28 cellular contexts compared by ENCODE assay signal in the genomic region with DNA sequence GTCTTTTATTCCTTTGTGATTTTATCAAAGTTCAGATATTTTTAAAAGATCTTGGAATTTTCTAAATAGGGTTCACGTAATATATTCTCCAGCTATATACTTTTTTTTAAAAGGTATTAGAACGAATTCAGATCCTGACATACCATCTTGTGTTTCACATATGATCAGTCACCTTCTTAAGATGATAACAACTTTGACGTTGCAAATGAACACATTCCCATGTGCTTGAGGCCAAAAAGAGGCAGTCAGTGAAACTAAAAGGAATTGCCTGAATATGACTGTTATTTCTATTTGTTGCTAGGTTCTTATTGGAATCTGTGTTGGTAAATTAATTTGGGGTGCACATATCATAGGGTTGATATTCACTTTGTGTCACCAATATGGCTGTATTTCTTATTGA.
DNase-seq lines count a peak whose midpoint lies in the region; TF ChIP-seq lines count a peak whose summit lies in the region.
"Had no signal": no experiment of that assay in that cellular context is flagged by ENCODE, and none has a peak within 500 bp of the region (broad histone marks: within the 10 kb centered on the region; RNA-seq: fewer than 3 reads in every experiment).

No MANE protein-coding gene starts in this region.

- CTCF ChIA-PET in mammary epithelial cell (lab: Charles Lee; ENCODE audit: low non-redundant PET) = no interaction called here

- H3K9me3 Mint-ChIP-seq in type B pancreatic cell = peaks cover 11% of the 10 kb centered on the region
- H3K9me3 Mint-ChIP-seq: endodermal cell had no signal

- intact Hi-C loops in mammary epithelial cell (cut with micrococcal nuclease) (no loop called here), breast epithelium (cut with DNase I; ENCODE audit: low total_unique reads) (no loop called here)

- TF ChIP-seq CTCF in mammary epithelial cell (conservative IDR thresholded peaks at IDR 0.05 in 1 of 2, IDR thresholded peaks at IDR 0.05 in 1 of 2; ENCODE audit: extremely low read depth in 1 of 2, insufficient read depth in 1 of 2, low read depth in 1 of 2, low read length in 2 of 2) (no peak), breast epithelium (IDR thresholded peaks at IDR 0.05) (no peak), astrocyte of the spinal cord (IDR thresholded peaks at IDR 0.05; ENCODE audit: low read depth, low read length) (no peak), fibroblast of pulmonary artery (IDR thresholded peaks at IDR 0.05; ENCODE audit: low read length, missing control alignments) (no peak), type B pancreatic cell (conservative IDR thresholded peaks at IDR 0.05) (no peak)

- peaks cover 8% of the 10 kb centered on the region for H3K4me1 Mint-ChIP-seq in type B pancreatic cell (ENCODE audit: unreplicated experiment)
- H3K4me1 Mint-ChIP-seq: natural killer cell had no signal

- no peak for TF ChIP-seq POLR2A in breast epithelium (IDR thresholded peaks at IDR 0.05)

- H3K9me3 ChIP-seq in mammary epithelial cell (replicated peaks; ENCODE audit: insufficient read depth, low read length) (no peaks in the 10 kb centered on the region), breast epithelium (peaks cover 0 to 5% of the 10 kb centered on the region in 2 donors)
- H3K9me3 ChIP-seq: esophagus squamous epithelium, thoracic aorta had no signal

- dilution Hi-C loops in mammary epithelial cell (cut with HindIII; ENCODE audit: low sequenced_read_pairs) = no loop called here

- no TSS peak for BruUV-seq in mammary epithelial cell (replicated peaks; lab: Mats Ljungman, UMichigan)

- H3K27ac Mint-ChIP-seq in type B pancreatic cell = no peak overlapping the region
- H3K27ac Mint-ChIP-seq: CD8-positive, alpha-beta T cell; endodermal cell; natural killer cell; stimulated activated naive CD8-positive, alpha-beta T cell treated with anti-CD3 and anti-CD28 coated beads, Interleukin-15, Interleukin-2, amounts not matched to agents 100 ng/mL and 50 ng/mL, for 24 hours had no signal

- peak overlapping the region; percentile 43 for H3K4me2 ChIP-seq in mammary epithelial cell (ENCODE audit: insufficient read depth, low read depth, low read length)

- no peak overlapping the region for H3K4me3 Mint-ChIP-seq in type B pancreatic cell
- H3K4me3 Mint-ChIP-seq: CD8-positive, alpha-beta T cell; endodermal cell; mesothelial cell of epicardium; natural killer cell; stimulated activated naive CD8-positive, alpha-beta T cell treated with anti-CD3 and anti-CD28 coated beads, Interleukin-15, Interleukin-2, amounts not matched to agents 100 ng/mL and 50 ng/mL, for 24 hours had no signal

- H3K36me3 ChIP-seq in mammary epithelial cell (ENCODE audit: insufficient read depth, low read length) = no peaks in the 10 kb centered on the region
- no peaks in the 10 kb centered on the region for H3K36me3 ChIP-seq in breast epithelium
- H3K36me3 ChIP-seq: esophagus squamous epithelium, thoracic aorta had no signal

- H3K79me2 ChIP-seq in mammary epithelial cell (ENCODE audit: insufficient read depth, low read length) = no peaks in the 10 kb centered on the region

- DNase-seq in mammary epithelial cell (no peak), breast epithelium (ENCODE audit: low spot score in 2 of 2) (no peak), astrocyte of the spinal cord (ENCODE audit: low read depth, low spot score) (peak; percentile 47), fibroblast of pulmonary artery (ENCODE audit: low read depth) (peak; percentile 39), type B pancreatic cell (ENCODE audit: extremely low spot score, unreplicated experiment) (no peak), GM19240 (ENCODE audit: insufficient read length, low spot score) (no peak), COR-L47 (lab: John Stamatoyannopoulos, UW) (no peak)
- no peak for DNase-seq in activated naive CD4-positive, alpha-beta T cell treated with Interleukin-2 at 50 U/mL for 16 hours
- DNase-seq: 8988T; AML-193; CD8-positive, alpha-beta T cell; cortex of kidney; DMS153; endodermal cell; esophagus squamous epithelium; HCEC 1CT; left ventricle myocardium superior; natural killer cell; NCI-H1417 treated with DMSO at 0.1 percent for 48 hours; NCI-H2081 treated with DMSO at 0.1 percent for 48 hours; NCI-H226; NCI-H774; RPMI8226; T-helper 2 cell had no signal

- 79% methylated on average over 3 of the region's 3 CpGs for WGBS in mammary epithelial cell (ENCODE audit: low coverage, missing lambda C conversion rate)

- H3K4me3 ChIP-seq in mammary epithelial cell (replicated peaks in 1 of 3; ENCODE audit: insufficient read depth in 1 of 3, low read depth in 2 of 3, low read length in 3 of 3) = no peak overlapping the region
- H3K4me3 ChIP-seq in breast epithelium = no peak overlapping the region
- no peak overlapping the region for H3K4me3 ChIP-seq in astrocyte of the spinal cord (ENCODE audit: low read depth, low read length)
- H3K4me3 ChIP-seq in fibroblast of pulmonary artery (replicated peaks; ENCODE audit: low read depth, low read length) = no peak overlapping the region
- H3K4me3 ChIP-seq: esophagus squamous epithelium, thoracic aorta had no signal

- peaks cover 4% of the 10 kb centered on the region for H3K27me3 Mint-ChIP-seq in type B pancreatic cell

- no peak overlapping the region for H2AFZ ChIP-seq in mammary epithelial cell (ENCODE audit: low read depth, low read length)

- H4K20me1 ChIP-seq in mammary epithelial cell (ENCODE audit: insufficient read depth, low read length) = no peaks in the 10 kb centered on the region

- no peak overlapping the region for H3K9ac ChIP-seq in mammary epithelial cell (ENCODE audit: insufficient read depth, low read length)
- H3K9ac ChIP-seq: KMS-11 had no signal

- no peaks in the 10 kb centered on the region for H3K27me3 ChIP-seq in mammary epithelial cell (ENCODE audit: insufficient read depth, low read length)
- no peaks in the 10 kb centered on the region for H3K27me3 ChIP-seq in breast epithelium
- H3K27me3 ChIP-seq: esophagus squamous epithelium had no signal

- H3K4me1 ChIP-seq in mammary epithelial cell (ENCODE audit: insufficient read depth, low read length) = peaks cover 24% of the 10 kb centered on the region
- H3K4me1 ChIP-seq in breast epithelium = no peaks in the 10 kb centered on the region

- H3K36me3 Mint-ChIP-seq in type B pancreatic cell = no peaks in the 10 kb centered on the region
- H3K36me3 Mint-ChIP-seq: CD8-positive, alpha-beta T cell; natural killer cell had no signal

- in situ Hi-C loops in mammary epithelial cell (cut with MboI; ENCODE audit: low sequenced_read_pairs in 2 of 2) = no loop called here
- in situ Hi-C loops in astrocyte of the spinal cord (cut with HindIII; ENCODE audit: low sequenced_read_pairs) = no loop called here

- H3K27ac ChIP-seq in mammary epithelial cell (ENCODE audit: insufficient read depth, low read depth, low read length) (peak overlapping the region; percentile 99), breast epithelium (no peak overlapping the region)
- H3K27ac ChIP-seq: KMS-11, thoracic aorta had no signal

Comparison
In these comparisons a context has a peak if more than half of its experiments do, and no peak if none do; other contexts are left out.
1. DNase-seq: peak in astrocyte of the spinal cord (single experiment) and fibroblast of pulmonary artery (single experiment); none in mammary epithelial cell (single experiment), breast epithelium (0 of 2), type B pancreatic cell (single experiment), activated naive CD4-positive, alpha-beta T cell treated with Interleukin-2 at 50 U/mL for 16 hours (single experiment), GM19240 (single experiment) and COR-L47 (single experiment).